In genomic region chr22:35368386-35368785, GRCh38 we compare ENCODE assay signal across 23 cellular contexts. TPM values are rescaled to one million over a fixed set of nuclear protein-coding genes. Genes with fewer than 3 reads are reported as not detected.
DNase-seq lines count a peak whose midpoint lies in the region; ATAC-seq and TF ChIP-seq lines count a peak whose summit lies in the region.
"Had no signal": no experiment of that assay in that cellular context is flagged by ENCODE, and none has a peak within 500 bp of the region (broad histone marks: within the 10 kb centered on the region; RNA-seq: fewer than 3 reads in every experiment).

No MANE protein-coding gene starts in this region.

- H3K9me3 Mint-ChIP-seq in dendritic cell treated with granulocyte-macrophage colony-stimulating factor and Interleukin-4, amounts not matched to agents 40 ng/mL and 50 ng/mL, for 4 days, result no peaks in the 10 kb centered on the region
- H3K9me3 Mint-ChIP-seq in activated CD4-positive, alpha-beta memory T cell treated with anti-CD3 and anti-CD28 coated beads for 36 hours, result no peaks in the 10 kb centered on the region
- H3K9me3 Mint-ChIP-seq: CD8-positive, alpha-beta T cell had no signal

- POLR2A ChIA-PET in HEK293 (lab: Yijun Ruan, JAX), result no interaction called here
- POLR2A ChIA-PET in activated CD4-positive, alpha-beta memory T cell treated with anti-CD3 and anti-CD28 coated beads for 36 hours (lab: Charles Lee), result no interaction called here

- H3K36me3 ChIP-seq in HEK293 (ENCODE audit: control insufficient read depth in 2 of 2, insufficient read depth in 1 of 2, low read length in 2 of 2), result no peaks in the 10 kb centered on the region
- H3K36me3 ChIP-seq in mucosa of descending colon (ENCODE audit: low read depth), result no peaks in the 10 kb centered on the region
- H3K36me3 ChIP-seq: MG63 had no signal

- CTCF ChIA-PET in HEK293 (lab: Yijun Ruan, JAX), result no interaction called here
- CTCF ChIA-PET in activated CD4-positive, alpha-beta memory T cell treated with anti-CD3 and anti-CD28 coated beads for 36 hours (lab: Charles Lee), result no interaction called here

- H3K4me1 ChIP-seq in HEK293 (ENCODE audit: control insufficient read depth, insufficient read depth, low read length) (peaks cover 3% of the 10 kb centered on the region; the same call in 1 of the 2 replicates), mucosa of descending colon (ENCODE audit: low read depth) (peaks cover 18% of the 10 kb centered on the region)

- peaks cover 4% of the 10 kb centered on the region for H3K27me3 Mint-ChIP-seq in dendritic cell treated with granulocyte-macrophage colony-stimulating factor and Interleukin-4, amounts not matched to agents 40 ng/mL and 50 ng/mL, for 4 days
- peaks cover 18% of the 10 kb centered on the region for H3K27me3 Mint-ChIP-seq in activated CD4-positive, alpha-beta memory T cell treated with anti-CD3 and anti-CD28 coated beads for 36 hours

- peak overlapping the region; percentile 63 for H3K27ac Mint-ChIP-seq in dendritic cell treated with granulocyte-macrophage colony-stimulating factor and Interleukin-4, amounts not matched to agents 40 ng/mL and 50 ng/mL, for 4 days
- H3K27ac Mint-ChIP-seq in activated CD4-positive, alpha-beta memory T cell treated with anti-CD3 and anti-CD28 coated beads for 36 hours, result no peak overlapping the region
- H3K27ac Mint-ChIP-seq: CD8-positive, alpha-beta T cell had no signal

- intact Hi-C loops in dendritic cell treated with granulocyte-macrophage colony-stimulating factor and Interleukin-4, amounts not matched to agents 40 ng/mL and 50 ng/mL, for 4 days (cut with micrococcal nuclease), result no loop called here
- intact Hi-C loops in mucosa of descending colon (cut with DNase I, micrococcal nuclease), result no loop called here
- intact Hi-C loops in activated CD4-positive, alpha-beta memory T cell treated with anti-CD3 and anti-CD28 coated beads for 36 hours (cut with micrococcal nuclease), result no loop called here

- H3K36me3 Mint-ChIP-seq in dendritic cell treated with granulocyte-macrophage colony-stimulating factor and Interleukin-4, amounts not matched to agents 40 ng/mL and 50 ng/mL, for 4 days (ENCODE audit: low read depth), result no peaks in the 10 kb centered on the region
- no peaks in the 10 kb centered on the region for H3K36me3 Mint-ChIP-seq in activated CD4-positive, alpha-beta memory T cell treated with anti-CD3 and anti-CD28 coated beads for 36 hours
- H3K36me3 Mint-ChIP-seq: CD8-positive, alpha-beta T cell had no signal

- H3K27ac ChIP-seq in HEK293 (ENCODE audit: extremely low read depth, low read depth, low read length), result no peak overlapping the region
- H3K27ac ChIP-seq: GM23248 had no signal

- peak; percentile 1 for ATAC-seq in mucosa of descending colon
- ATAC-seq: CD8-positive, alpha-beta T cell; K562; PC-3 had no signal

- H3K4me1 Mint-ChIP-seq in dendritic cell treated with granulocyte-macrophage colony-stimulating factor and Interleukin-4, amounts not matched to agents 40 ng/mL and 50 ng/mL, for 4 days (ENCODE audit: low read depth), result peaks cover 78% of the 10 kb centered on the region
- peaks cover 9% of the 10 kb centered on the region for H3K4me1 Mint-ChIP-seq in activated CD4-positive, alpha-beta memory T cell treated with anti-CD3 and anti-CD28 coated beads for 36 hours (ENCODE audit: low read depth)

- H3K9me3 ChIP-seq in HEK293 (ENCODE audit: control insufficient read depth, insufficient read depth, low read depth, low read length), result no peaks in the 10 kb centered on the region
- H3K9me3 ChIP-seq in mucosa of descending colon, result no peaks in the 10 kb centered on the region
- H3K9me3 ChIP-seq: MG63, SK-N-SH had no signal

- H3K4me3 Mint-ChIP-seq in dendritic cell treated with granulocyte-macrophage colony-stimulating factor and Interleukin-4, amounts not matched to agents 40 ng/mL and 50 ng/mL, for 4 days, result no peak overlapping the region
- no peak overlapping the region for H3K4me3 Mint-ChIP-seq in activated CD4-positive, alpha-beta memory T cell treated with anti-CD3 and anti-CD28 coated beads for 36 hours
- H3K4me3 Mint-ChIP-seq: CD8-positive, alpha-beta T cell had no signal

- peak; percentile 36 to 73 (median 71) for DNase-seq in mucosa of descending colon
- DNase-seq in GM20000 (ENCODE audit: low spot score), result no peak
- DNase-seq in NOMO-1 (lab: John Stamatoyannopoulos, UW; ENCODE audit: unreplicated experiment in 2 of 2), result no peak
- no peak for DNase-seq in dermis blood vessel endothelial cell
- no peak for DNase-seq in activated CD4-positive, alpha-beta memory T cell treated with anti-CD3 and anti-CD28 coated beads for 36 hours
- DNase-seq: ACHN; C1 segment of cervical spinal cord; CD8-positive, alpha-beta T cell; DMS153; GM23248; MG63; NCI-H1417; NCI-H1694 treated with DMSO at 0.1 percent for 48 hours; NCI-H2081 treated with DMSO at 0.1 percent for 48 hours; NCI-H2171 treated with DMSO at 0.1 percent for 48 hours; NCI-H446; NCI-H526; PC-3; SIG-M5; SK-N-SH had no signal

- TF ChIP-seq CTCF in HEK293 (tag by site-specific recombination; IDR thresholded peaks at IDR 0.05) (no peak), mucosa of descending colon (IDR thresholded peaks at IDR 0.05) (no peak), GM20000 (IDR thresholded peaks at IDR 0.05; ENCODE audit: extremely low read depth, missing control alignments) (no peak)

- H3K4me3 ChIP-seq in HEK293 (ENCODE audit: low read depth, low read length) (no peak overlapping the region), mucosa of descending colon (no peak overlapping the region)
- H3K4me3 ChIP-seq: GM23248, K562, MG63 had no signal

TF ChIP-seq in HEK293, 187 proteins besides CTCF, POLR2A, EP300 and RAD21:
- TF ChIP-seq KLF1 (tag by site-specific recombination; IDR thresholded peaks at IDR 0.05), result peak; percentile 59
- TF ChIP-seq ZNF521 (tag by site-specific recombination; IDR thresholded peaks at IDR 0.05), result no peak
- peak; percentile 45; the same call in 1 of the 2 replicates for TF ChIP-seq GLIS1 (tag by site-specific recombination; IDR thresholded peaks at IDR 0.05)

RNA-seq across cellular contexts. Expression of gene HMOX1, which starts 12.5 kb away (rescaled TPM):
- total RNA-seq in mucosa of descending colon, result 10 to 100 TPM; 33.8 to 71.4 (median 55.5) TPM
- total RNA-seq in dermis blood vessel endothelial cell, result 86.4 and 114 TPM in 2 replicates
- total RNA-seq in activated CD4-positive, alpha-beta memory T cell treated with anti-CD3 and anti-CD28 coated beads for 36 hours, result 1 to 10 TPM; 2.7 to 2.8 TPM
- total RNA-seq: K562 had no signal

RNA-seq across cellular contexts. Expression of gene MCM5, which starts 31.6 kb away (rescaled TPM):
- total RNA-seq in mucosa of descending colon (10 to 100 TPM; 18.5 to 45.2 (median 30.3) TPM), dermis blood vessel endothelial cell (47.5 and 103 TPM in 2 replicates)
- total RNA-seq in activated CD4-positive, alpha-beta memory T cell treated with anti-CD3 and anti-CD28 coated beads for 36 hours, result 100 to 1,000 TPM; 265 to 266 TPM

Comparison
In these comparisons a context has a peak if more than half of its experiments do, and no peak if none do; other contexts are left out.
1. DNase-seq: peak in mucosa of descending colon (3 of 3); none in GM20000 (single experiment), NOMO-1 (0 of 2), dermis blood vessel endothelial cell (single experiment) and activated CD4-positive, alpha-beta memory T cell treated with anti-CD3 and anti-CD28 coated beads for 36 hours (single experiment).
2. RNA of gene HMOX1, which starts 12.5 kb away (total RNA-seq): 86.4 to 114 TPM in dermis blood vessel endothelial cell and 33.8 to 71.4 TPM in mucosa of descending colon; 2.7 to 2.8 TPM in activated CD4-positive, alpha-beta memory T cell treated with anti-CD3 and anti-CD28 coated beads for 36 hours; every median in the first group is over 4 times any median in the second.